8 cellular contexts compared by ENCODE assay signal in genomic region chr17:49646391-49647255, GRCh38. TPM values are rescaled to one million over a fixed set of nuclear protein-coding genes. Genes with fewer than 3 reads are reported as not detected.
DNase-seq lines count a peak whose midpoint lies in the region; ATAC-seq and TF ChIP-seq lines count a peak whose summit lies in the region.

No MANE protein-coding gene starts in this region.

- H3K27me3 ChIP-seq in foreskin keratinocyte, result no peaks in the 10 kb centered on the region

- no peaks in the 10 kb centered on the region for H3K9me3 Mint-ChIP-seq in activated CD4-positive, alpha-beta memory T cell treated with anti-CD3 and anti-CD28 coated beads, Interleukin-2, amount 10 ng/mL, durations not matched to agents 7 days and 5 days

- peaks cover 2% of the 10 kb centered on the region for H3K36me3 Mint-ChIP-seq in activated CD4-positive, alpha-beta memory T cell treated with anti-CD3 and anti-CD28 coated beads, Interleukin-2, amount 10 ng/mL, durations not matched to agents 7 days and 5 days (ENCODE audit: low read depth)

- CTCF ChIA-PET in activated CD4-positive, alpha-beta memory T cell treated with anti-CD3 and anti-CD28 coated beads, Interleukin-2, amount 10 ng/mL, durations not matched to agents 7 days and 5 days (lab: Charles Lee), result interaction anchor here (0.6 to 1.5 kb wide), 6 partner anchors 28 to 584 kb away, joined by 3 to 8 read pairs (median 4); no protein-coding TSS in a partner anchor

- peaks cover 29% of the 10 kb centered on the region for H3K4me1 Mint-ChIP-seq in activated CD4-positive, alpha-beta memory T cell treated with anti-CD3 and anti-CD28 coated beads, Interleukin-2, amount 10 ng/mL, durations not matched to agents 7 days and 5 days

- no peak for TF ChIP-seq CTCF in foreskin keratinocyte (conservative IDR thresholded peaks at IDR 0.05)

- H3K27me3 Mint-ChIP-seq in activated CD4-positive, alpha-beta memory T cell treated with anti-CD3 and anti-CD28 coated beads, Interleukin-2, amount 10 ng/mL, durations not matched to agents 7 days and 5 days, result no peaks in the 10 kb centered on the region

- peak; percentile 53 for ATAC-seq in HG03045 (IDR thresholded peaks at IDR 0.05; ENCODE audit: unreplicated experiment)
- ATAC-seq in foreskin keratinocyte, result peak; percentile 91
- ATAC-seq in GM21717 (IDR thresholded peaks at IDR 0.05; ENCODE audit: unreplicated experiment), result no peak

- H3K27ac Mint-ChIP-seq in activated CD4-positive, alpha-beta memory T cell treated with anti-CD3 and anti-CD28 coated beads, Interleukin-2, amount 10 ng/mL, durations not matched to agents 7 days and 5 days, result peak overlapping the region; percentile 2

- POLR2A ChIA-PET in activated CD4-positive, alpha-beta memory T cell treated with anti-CD3 and anti-CD28 coated beads, Interleukin-2, amount 10 ng/mL, durations not matched to agents 7 days and 5 days (lab: Charles Lee), result interaction anchor here (0.7 kb wide), 1 partner anchor 14 kb away, joined by 4 read pairs; no protein-coding TSS in a partner anchor

- peaks cover 31% of the 10 kb centered on the region for H3K4me1 ChIP-seq in foreskin keratinocyte

- DNase-seq in ELF-1 (ENCODE audit: low read depth, low spot score) (peak; percentile 13), foreskin keratinocyte (peak; percentile 93 to 97), SK-N-DZ (ENCODE audit: low spot score) (no peak), OCI-M1 (lab: John Stamatoyannopoulos, UW) (no peak)
- peak; percentile 38 for DNase-seq in activated CD4-positive, alpha-beta memory T cell treated with anti-CD3 and anti-CD28 coated beads, Interleukin-2, amount 10 ng/mL, durations not matched to agents 7 days and 5 days
- DNase-seq in stimulated activated CD4-positive, alpha-beta T cell treated with anti-CD3 and anti-CD28 coated beads, Interleukin-12 subunit alpha, Interleukin-12 subunit beta, amount 100 ng/mL, for 48 hours (ENCODE audit: low read depth in 2 of 3, low spot score in 1 of 3), result peak; percentile 20 to 32 (median 28)

- H3K4me3 Mint-ChIP-seq in activated CD4-positive, alpha-beta memory T cell treated with anti-CD3 and anti-CD28 coated beads, Interleukin-2, amount 10 ng/mL, durations not matched to agents 7 days and 5 days, result no peak overlapping the region

- peak overlapping the region; percentile 24 for H3K27ac ChIP-seq in foreskin keratinocyte

RNA-seq across cellular contexts. Expression of gene SPOP, which starts 31.3 kb away (rescaled TPM):
- 10 to 100 TPM; 52.2 to 57.8 TPM for total RNA-seq in activated CD4-positive, alpha-beta memory T cell treated with anti-CD3 and anti-CD28 coated beads, Interleukin-2, amount 10 ng/mL, durations not matched to agents 7 days and 5 days
- total RNA-seq in foreskin keratinocyte, result 26.4 and 27.0 TPM in 2 replicates
- polyA plus RNA-seq in foreskin keratinocyte, result 13.2 and 16.4 TPM in 2 replicates
- 46.4 and 62.0 TPM in 2 replicates for polyA plus RNA-seq in SK-N-DZ (2014; cell fraction: cytosol; rRNA removed)
- polyA plus RNA-seq in SK-N-DZ (2014; cell fraction: nucleus; rRNA removed), result 124 and 178 TPM in 2 replicates

Comparison
In these comparisons a context has a peak if more than half of its experiments do, and no peak if none do; other contexts are left out.
1. DNase-seq: peak in ELF-1 (single experiment), activated CD4-positive, alpha-beta memory T cell treated with anti-CD3 and anti-CD28 coated beads, Interleukin-2, amount 10 ng/mL, durations not matched to agents 7 days and 5 days (single experiment), foreskin keratinocyte (2 of 2) and stimulated activated CD4-positive, alpha-beta T cell treated with anti-CD3 and anti-CD28 coated beads, Interleukin-12 subunit alpha, Interleukin-12 subunit beta, amount 100 ng/mL, for 48 hours (3 of 3); none in SK-N-DZ (single experiment) and OCI-M1 (single experiment).